In the genomic region with DNA sequence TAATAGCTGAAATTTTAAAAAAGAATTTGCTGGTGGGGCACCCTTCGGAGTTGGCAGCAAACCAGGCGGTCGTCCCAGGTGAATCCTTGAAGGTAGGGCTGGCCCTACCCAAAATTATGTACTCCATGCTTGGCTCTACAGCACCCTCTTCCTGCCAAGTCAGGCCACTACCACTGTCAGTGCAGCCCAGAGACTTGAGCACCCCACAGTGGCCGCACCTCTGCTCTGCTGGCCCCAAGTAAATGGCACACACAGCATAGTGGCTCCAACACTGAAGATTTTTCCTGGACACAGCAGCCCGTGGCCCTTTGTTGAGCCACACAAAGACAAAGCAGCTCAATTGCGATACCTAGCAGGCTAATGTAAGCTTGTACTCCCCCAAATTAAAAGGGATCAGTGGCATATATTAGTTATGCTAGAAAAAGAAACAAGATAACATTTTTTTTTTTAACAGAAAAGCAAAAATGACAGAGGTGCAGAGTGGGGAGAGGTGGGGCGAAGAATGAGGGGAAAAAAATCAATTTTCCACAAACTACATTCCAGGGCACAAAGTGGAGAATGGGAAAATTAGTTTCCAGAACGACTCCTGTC, we compare ENCODE assay signal across 9 cellular contexts.
A peak's percentile ranks its signal among the peaks of the same experiment; 100 is the strongest.
DNase-seq lines count a peak whose midpoint lies in the region; ATAC-seq and TF ChIP-seq lines count a peak whose summit lies in the region.
"Had no signal": no experiment of that assay in that cellular context is flagged by ENCODE, and none has a peak within 500 bp of the region (broad histone marks: within the 10 kb centered on the region; RNA-seq: fewer than 3 reads in every experiment).

No MANE protein-coding gene starts in this region.

- no peak overlapping the region for H3K27ac ChIP-seq in breast epithelium
- no peak overlapping the region for H3K27ac ChIP-seq in lung (ENCODE audit: low read depth in 1 of 2, low read length in 1 of 2)
- H3K27ac ChIP-seq in sigmoid colon, result no peak overlapping the region
- H3K27ac ChIP-seq: parathyroid adenoma had no signal

- H3K36me3 ChIP-seq in breast epithelium (no peaks in the 10 kb centered on the region), lung (ENCODE audit: control insufficient read depth in 2 of 2, insufficient read depth in 2 of 2, low read length in 2 of 2) (no peaks in the 10 kb centered on the region), sigmoid colon (no peaks in the 10 kb centered on the region)

- peak; percentile 76 to 79 for DNase-seq in AML-193 (lab: John Stamatoyannopoulos, UW)
- peak; percentile 78 for DNase-seq in SKM-1 treated with dmso at 0.1 percent for 144 hours (lab: John Stamatoyannopoulos, UW; ENCODE audit: unreplicated experiment)
- no peak for DNase-seq in breast epithelium (ENCODE audit: low spot score in 2 of 2)
- DNase-seq in lung (ENCODE audit: low spot score), result peak; percentile 52
- no peak for DNase-seq in mesenteric fat pad (ENCODE audit: low spot score)
- DNase-seq in sigmoid colon, result no peak

- TF ChIP-seq POLR2A in breast epithelium (IDR thresholded peaks at IDR 0.05) (no peak), sigmoid colon (IDR thresholded peaks at IDR 0.05) (no peak)

- TF ChIP-seq EP300 in sigmoid colon (IDR thresholded peaks at IDR 0.05), result no peak

- H3K4me1 ChIP-seq in breast epithelium (no peaks in the 10 kb centered on the region), lung (ENCODE audit: control insufficient read depth in 2 of 2, insufficient read depth in 2 of 2, low read length in 2 of 2) (peaks cover 0 to 4% of the 10 kb centered on the region in 2 donors), sigmoid colon (peaks cover 0 to 11% (median 4%) of the 10 kb centered on the region in 4 donors)
- H3K4me1 ChIP-seq: parathyroid adenoma had no signal

- no peaks in the 10 kb centered on the region for H3K27me3 ChIP-seq in breast epithelium
- no peaks in the 10 kb centered on the region for H3K27me3 ChIP-seq in lung (ENCODE audit: control insufficient read depth, insufficient read depth)
- no peaks in the 10 kb centered on the region for H3K27me3 ChIP-seq in sigmoid colon

- H3K9me3 ChIP-seq in breast epithelium (peaks cover 17 to 19% of the 10 kb centered on the region in 2 donors), lung (ENCODE audit: control insufficient read depth in 2 of 2, insufficient read depth in 1 of 2, low read length in 1 of 2) (peaks cover 0 to 7% of the 10 kb centered on the region in 2 donors), sigmoid colon (peaks cover 0 to 4% (median 1%) of the 10 kb centered on the region in 4 donors)

- ATAC-seq in GM18519 (IDR thresholded peaks at IDR 0.05; ENCODE audit: low FRiP score, unreplicated experiment) (peak; percentile 69), HG03442 (IDR thresholded peaks at IDR 0.05; ENCODE audit: unreplicated experiment) (peak; percentile 67), lung (ENCODE audit: insufficient read depth, low FRiP score) (no peak)

- H3K4me3 ChIP-seq in breast epithelium (no peak overlapping the region), lung (no peak overlapping the region), sigmoid colon (no peak overlapping the region)

- intact Hi-C loops in breast epithelium (cut with DNase I; ENCODE audit: low total_unique reads), result no loop called here
- intact Hi-C loops in sigmoid colon (cut with DNase I), result no loop called here

- 79 to 86% methylated on average over 8 of the region's 8 CpGs for WGBS in lung, 2 donors
- WGBS in sigmoid colon, 2 donors, result 79 to 86% methylated on average over 8 of the region's 8 CpGs

- TF ChIP-seq CTCF in breast epithelium (IDR thresholded peaks at IDR 0.05) (peak in 2 of 3 donors; percentile 21 to 23), lung (IDR thresholded peaks at IDR 0.05; ENCODE audit: control extremely low read depth, extremely low read depth) (peak; percentile 63), sigmoid colon (IDR thresholded peaks at IDR 0.05) (no peak)

Comparison
In these comparisons a context has a peak if more than half of its experiments do, and no peak if none do; other contexts are left out.
1. DNase-seq: peak in AML-193 (2 of 2), SKM-1 treated with dmso at 0.1 percent for 144 hours (single experiment) and lung (single experiment); none in breast epithelium (0 of 2), mesenteric fat pad (single experiment) and sigmoid colon (single experiment).
2. CTCF ChIP-seq: peak in breast epithelium (2 of 3) and lung (single experiment); none in sigmoid colon (0 of 4).